8 cellular contexts compared by ENCODE assay signal in genomic region chr6:31729979-31730630, GRCh38. TPM values are rescaled to one million over a fixed set of nuclear protein-coding genes. Genes with fewer than 3 reads are reported as not detected.
DNase-seq lines count a peak whose midpoint lies in the region; ATAC-seq and TF ChIP-seq lines count a peak whose summit lies in the region.

No MANE protein-coding gene starts in this region.

- H3K36me3 Mint-ChIP-seq in naive thymus-derived CD8-positive, alpha-beta T cell, result peaks cover 0 to 30% (median 6%) of the 10 kb centered on the region in 3 donors

- H3K4me3 Mint-ChIP-seq in naive thymus-derived CD8-positive, alpha-beta T cell, result peak overlapping the region; percentile 94 to 98 (median 97)

- H3K9me3 Mint-ChIP-seq in naive thymus-derived CD8-positive, alpha-beta T cell, result no peaks in the 10 kb centered on the region

- TF ChIP-seq EP300 in stomach (IDR thresholded peaks at IDR 0.05), result no peak

- WGBS in stomach, 5 donors, result 1 to 8% (median 1%) methylated on average over 22 to 46 of the region's 46 CpGs

- H3K4me1 ChIP-seq in Peyer's patch (peaks cover 3 to 61% (median 19%) of the 10 kb centered on the region in 4 donors), stomach (peaks cover 39 to 85% (median 59%) of the 10 kb centered on the region in 4 donors)

- DNase-seq in Peyer's patch, result peak; percentile 88 to 94 (median 88)
- peak; percentile 53 for DNase-seq in activated gamma-delta T cell (lab: John Stamatoyannopoulos, UW)
- peak; percentile 89 for DNase-seq in fibroblast of pulmonary artery (ENCODE audit: low read depth)
- peak; percentile 53 to 80 (median 69) for DNase-seq in naive thymus-derived CD8-positive, alpha-beta T cell
- peak; percentile 83 for DNase-seq in stomach
- no peak for DNase-seq in DMS79 treated with DMSO at 0.1 percent for 48 hours (lab: John Stamatoyannopoulos, UW)

- TF ChIP-seq POLR2A in Peyer's patch (IDR thresholded peaks at IDR 0.05), result no peak
- peak in 1 of 4 donors; percentile 6 for TF ChIP-seq POLR2A in stomach (IDR thresholded peaks at IDR 0.05)

- peak overlapping the region; percentile 44 to 92 (median 88) for H3K27ac Mint-ChIP-seq in naive thymus-derived CD8-positive, alpha-beta T cell

- peaks cover 26 to 74% (median 69%) of the 10 kb centered on the region in 4 donors for H3K4me1 Mint-ChIP-seq in naive thymus-derived CD8-positive, alpha-beta T cell

- H3K27ac ChIP-seq in Peyer's patch, result peak overlapping the region; percentile 89 to 96 (median 94)
- peak overlapping the region; percentile 93 to 96 (median 95) for H3K27ac ChIP-seq in stomach

- peaks cover 0 to 54% (median 0%) of the 10 kb centered on the region in 3 donors for H3K36me3 ChIP-seq in Peyer's patch
- H3K36me3 ChIP-seq in stomach, result peaks cover 46 to 74% (median 68%) of the 10 kb centered on the region in 4 donors

- H3K4me3 ChIP-seq in GM08714 (ENCODE audit: low read length) (peak overlapping the region; percentile 52; the same call in 1 of the 2 replicates), Peyer's patch (peak overlapping the region; percentile 66 to 86 (median 71)), fibroblast of pulmonary artery (replicated peaks; ENCODE audit: low read depth, low read length) (peak overlapping the region; percentile 90), stomach (peak overlapping the region; percentile 61 to 91 (median 82))

- POLR2A ChIA-PET in naive thymus-derived CD8-positive, alpha-beta T cell (lab: Charles Lee), result interaction anchor here (0.5 to 4.3 kb wide), 18 partner anchors 9 to 236 kb away, joined by 3 to 24 read pairs (median 5); partner anchors contain the start of genes ABHD16A, BAG6, GPANK1 and HSPA1A

- H3K27me3 Mint-ChIP-seq in naive thymus-derived CD8-positive, alpha-beta T cell, result no peaks in the 10 kb centered on the region

- peak; percentile 28 for ATAC-seq in HG03175 (IDR thresholded peaks at IDR 0.05; ENCODE audit: unreplicated experiment)
- ATAC-seq in naive thymus-derived CD8-positive, alpha-beta T cell, result peak; percentile 67 to 68

- H3K9me3 ChIP-seq in Peyer's patch (no peaks in the 10 kb centered on the region), stomach (no peaks in the 10 kb centered on the region)

- H3K27me3 ChIP-seq in Peyer's patch, result no peaks in the 10 kb centered on the region
- H3K27me3 ChIP-seq in stomach, result no peaks in the 10 kb centered on the region

- intact Hi-C loops in stomach (cut with DNase I; ENCODE audit: low total_unique reads), result no loop called here

- no peak for TF ChIP-seq CTCF in Peyer's patch (IDR thresholded peaks at IDR 0.05)
- no peak for TF ChIP-seq CTCF in fibroblast of pulmonary artery (IDR thresholded peaks at IDR 0.05; ENCODE audit: low read length, missing control alignments)
- no peak for TF ChIP-seq CTCF in stomach (IDR thresholded peaks at IDR 0.05)

RNA-seq across cellular contexts. Expression of gene DDAH2, which starts 1.0 kb away (rescaled TPM):
- total RNA-seq in Peyer's patch (100 to 1,000 TPM in 1 of 4 donors, 10 to 100 TPM in 3; 25.6 to 136 (median 53.3) TPM), stomach (100 to 1,000 TPM in 2 of 5 donors, 10 to 100 TPM in 3; 33.3 to 133 (median 76.1) TPM)
- total RNA-seq in naive thymus-derived CD8-positive, alpha-beta T cell, result 1 to 10 TPM; 3.1 to 5.1 TPM
- polyA plus RNA-seq in naive thymus-derived CD8-positive, alpha-beta T cell, result 10 to 100 TPM in 2 of 3 donors, 1 to 10 TPM in 1; 8.0 to 14.7 (median 10.3) TPM
- 10 to 100 TPM; 52.9 to 73.7 (median 57.9) TPM for polyA plus RNA-seq in stomach

RNA-seq across cellular contexts. Expression of gene CLIC1, which starts 6.2 kb away (rescaled TPM):
- total RNA-seq in Peyer's patch (100 to 1,000 TPM; 207 to 307 (median 270) TPM), stomach (100 to 1,000 TPM in 4 of 5 donors, 10 to 100 TPM in 1; 33.8 to 381 (median 117) TPM)
- total RNA-seq in naive thymus-derived CD8-positive, alpha-beta T cell, result 10 to 100 TPM; 23.7 to 27.1 TPM
- 100 to 1,000 TPM in 2 of 3 donors, 10 to 100 TPM in 1; 95.1 to 345 (median 114) TPM for polyA plus RNA-seq in naive thymus-derived CD8-positive, alpha-beta T cell
- 100 to 1,000 TPM; 331 to 597 (median 348) TPM for polyA plus RNA-seq in stomach

RNA-seq across cellular contexts. Expression of gene MPIG6B, which starts 6.9 kb away (rescaled TPM):
- total RNA-seq in Peyer's patch, result not detected
- 1 to 10 TPM; 1.4 to 1.9 TPM for total RNA-seq in naive thymus-derived CD8-positive, alpha-beta T cell
- 1 to 10 TPM; 1.2 to 4.9 (median 1.3) TPM for polyA plus RNA-seq in naive thymus-derived CD8-positive, alpha-beta T cell
- not detected for total RNA-seq in stomach
- polyA plus RNA-seq in stomach, result under 1 TPM in 1 of 3 donors, not detected in 2; 0.10 TPM

RNA-seq across cellular contexts. Expression of gene LY6G6C, which starts 8.6 kb away (rescaled TPM):
- total RNA-seq in Peyer's patch (not detected), stomach (not detected)
- total RNA-seq in naive thymus-derived CD8-positive, alpha-beta T cell, result not detected
- polyA plus RNA-seq in naive thymus-derived CD8-positive, alpha-beta T cell, result not detected
- polyA plus RNA-seq in stomach, result under 1 TPM in 1 of 3 donors, not detected in 2; 0.90 TPM

RNA-seq across cellular contexts. Expression of gene MSH5, which starts 9.7 kb away (rescaled TPM):
- 10 to 100 TPM; 21.4 to 72.6 (median 46.1) TPM for total RNA-seq in Peyer's patch
- total RNA-seq in naive thymus-derived CD8-positive, alpha-beta T cell, result 1 to 10 TPM; 7.2 to 8.3 TPM
- 1 to 10 TPM in 2 of 3 donors, under 1 TPM in 1; 0.61 to 1.1 (median 1.1) TPM for polyA plus RNA-seq in naive thymus-derived CD8-positive, alpha-beta T cell
- 10 to 100 TPM in 4 of 5 donors, 1 to 10 TPM in 1; 4.1 to 66.4 (median 21.4) TPM for total RNA-seq in stomach
- polyA plus RNA-seq in stomach, result 1 to 10 TPM; 2.9 to 9.3 (median 3.2) TPM

Comparison
In these comparisons a context has a peak if more than half of its experiments do, and no peak if none do; other contexts are left out.
1. RNA of gene DDAH2, which starts 1.0 kb away (total RNA-seq): 33.3 to 133 TPM in stomach and 25.6 to 136 TPM in Peyer's patch; 3.1 to 5.1 TPM in naive thymus-derived CD8-positive, alpha-beta T cell; every median in the first group is over 4 times any median in the second.
2. Peak in every context shown above with its lines, with median percentiles within 50 percentile points of each other: H3K4me3 ChIP-seq.